Comparison of ENCODE assay signal across 1 cellular context in the genomic region with DNA sequence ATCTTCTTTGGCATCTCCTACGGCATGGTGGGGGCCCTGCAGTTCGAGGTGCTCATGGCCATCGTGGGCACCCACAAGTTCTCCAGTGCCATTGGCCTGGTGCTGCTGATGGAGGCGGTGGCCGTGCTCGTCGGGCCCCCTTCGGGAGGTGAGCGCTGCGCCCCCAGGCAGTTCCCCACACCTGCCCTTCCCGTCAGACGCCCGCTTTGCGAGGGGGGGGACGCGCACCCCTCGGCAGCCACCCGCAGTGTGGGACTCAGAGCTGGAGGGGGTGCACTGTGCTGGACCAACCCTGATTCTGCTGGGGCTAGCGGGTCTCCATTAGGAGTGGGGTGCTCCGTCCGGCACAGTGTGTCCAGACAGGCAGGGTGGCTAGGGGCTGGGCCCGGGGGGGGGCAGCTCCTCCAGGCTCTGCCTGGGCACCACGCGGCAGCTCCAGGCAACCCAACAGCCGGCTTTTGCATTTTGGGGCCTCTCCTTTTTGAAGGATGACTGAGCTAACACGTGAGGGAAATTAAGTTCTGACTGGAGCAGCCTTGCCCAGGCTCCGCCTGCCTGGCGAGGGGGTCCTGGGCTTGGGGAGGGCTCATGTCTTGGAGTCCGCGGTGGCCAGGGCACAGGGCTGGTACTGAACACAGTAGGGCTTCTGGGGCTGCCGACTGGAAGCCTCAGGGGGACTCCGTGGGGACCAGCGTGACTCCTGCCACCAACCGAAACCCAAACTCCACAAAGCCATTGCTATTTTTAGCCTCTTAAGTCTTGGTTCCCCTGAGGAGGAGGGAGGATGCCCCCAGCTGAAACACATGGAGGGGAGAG.
A peak's percentile ranks its signal among the peaks of the same experiment; 100 is the strongest.
TF ChIP-seq lines count a peak whose summit lies in the region.

No MANE protein-coding gene starts in this region.

TF ChIP-seq in HepG2, 621 proteins besides CTCF, POLR2A, EP300 and RAD21 (continued from another document and continues in another):
- TF ChIP-seq ZBTB49 (CRISPR knock-in tag; IDR thresholded peaks at IDR 0.05; ENCODE audit: borderline replicate concordance): no peak
- TF ChIP-seq ZNF614 (CRISPR knock-in tag; IDR thresholded peaks at IDR 0.05; ENCODE audit: borderline replicate concordance): no peak
- no peak for TF ChIP-seq SCMH1 (CRISPR knock-in tag; IDR thresholded peaks at IDR 0.05; ENCODE audit: borderline replicate concordance)
- no peak for TF ChIP-seq ZNF564 (CRISPR knock-in tag; IDR thresholded peaks at IDR 0.05)
- no peak for TF ChIP-seq ISX (CRISPR knock-in tag; conservative IDR thresholded peaks at IDR 0.05)
- no peak for TF ChIP-seq SIN3B (IDR thresholded peaks at IDR 0.05; ENCODE audit: low read length)
- TF ChIP-seq RAD51 (IDR thresholded peaks at IDR 0.05; ENCODE audit: borderline replicate concordance): no peak
- no peak for TF ChIP-seq ETV6 (CRISPR knock-in tag; conservative IDR thresholded peaks at IDR 0.05)
- TF ChIP-seq ARHGAP35 (CRISPR knock-in tag; IDR thresholded peaks at IDR 0.05; ENCODE audit: borderline replicate concordance): no peak
- no peak for TF ChIP-seq KLF9 (CRISPR knock-in tag; IDR thresholded peaks at IDR 0.05; ENCODE audit: low read depth)
- no peak for TF ChIP-seq PAF1 (CRISPR knock-in tag; IDR thresholded peaks at IDR 0.05)
- peak; percentile 18; the same call in 1 of the 2 replicates for TF ChIP-seq POLR2G (IDR thresholded peaks at IDR 0.05; ENCODE audit: low read depth, low read length)
- no peak for TF ChIP-seq ZKSCAN1 (IDR thresholded peaks at IDR 0.05; ENCODE audit: low read length)
- no peak for TF ChIP-seq SKI (IDR thresholded peaks at IDR 0.05; ENCODE audit: partially characterized antibody)
- peak; percentile 95; the same call in 1 of the 2 replicates for TF ChIP-seq ZC3H13 (CRISPR knock-in tag; IDR thresholded peaks at IDR 0.05)
- no peak for TF ChIP-seq DRAP1 (CRISPR knock-in tag; IDR thresholded peaks at IDR 0.05)
- TF ChIP-seq, protein P1, sequence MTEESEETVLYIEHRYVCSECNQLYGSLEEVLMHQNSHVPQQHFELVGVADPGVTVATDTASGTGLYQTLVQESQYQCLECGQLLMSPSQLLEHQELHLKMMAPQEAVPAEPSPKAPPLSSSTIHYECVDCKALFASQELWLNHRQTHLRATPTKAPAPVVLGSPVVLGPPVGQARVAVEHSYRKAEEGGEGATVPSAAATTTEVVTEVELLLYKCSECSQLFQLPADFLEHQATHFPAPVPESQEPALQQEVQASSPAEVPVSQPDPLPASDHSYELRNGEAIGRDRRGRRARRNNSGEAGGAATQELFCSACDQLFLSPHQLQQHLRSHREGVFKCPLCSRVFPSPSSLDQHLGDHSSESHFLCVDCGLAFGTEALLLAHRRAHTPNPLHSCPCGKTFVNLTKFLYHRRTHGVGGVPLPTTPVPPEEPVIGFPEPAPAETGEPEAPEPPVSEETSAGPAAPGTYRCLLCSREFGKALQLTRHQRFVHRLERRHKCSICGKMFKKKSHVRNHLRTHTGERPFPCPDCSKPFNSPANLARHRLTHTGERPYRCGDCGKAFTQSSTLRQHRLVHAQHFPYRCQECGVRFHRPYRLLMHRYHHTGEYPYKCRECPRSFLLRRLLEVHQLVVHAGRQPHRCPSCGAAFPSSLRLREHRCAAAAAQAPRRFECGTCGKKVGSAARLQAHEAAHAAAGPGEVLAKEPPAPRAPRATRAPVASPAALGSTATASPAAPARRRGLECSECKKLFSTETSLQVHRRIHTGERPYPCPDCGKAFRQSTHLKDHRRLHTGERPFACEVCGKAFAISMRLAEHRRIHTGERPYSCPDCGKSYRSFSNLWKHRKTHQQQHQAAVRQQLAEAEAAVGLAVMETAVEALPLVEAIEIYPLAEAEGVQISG (CRISPR knock-in tag; IDR thresholded peaks at IDR 0.05): no peak
- no peak for TF ChIP-seq SNAPC5 (CRISPR knock-in tag; IDR thresholded peaks at IDR 0.05; ENCODE audit: borderline replicate concordance)
- TF ChIP-seq ZNF484 (CRISPR knock-in tag; IDR thresholded peaks at IDR 0.05; ENCODE audit: borderline replicate concordance, low read depth): no peak
- no peak for TF ChIP-seq MTA1 (CRISPR knock-in tag; IDR thresholded peaks at IDR 0.05; ENCODE audit: borderline replicate concordance)
- TF ChIP-seq BRD4 (CRISPR knock-in tag; IDR thresholded peaks at IDR 0.05): no peak
- no peak for TF ChIP-seq SNAPC2 (CRISPR knock-in tag; IDR thresholded peaks at IDR 0.05)
- no peak for TF ChIP-seq ZSCAN29 (CRISPR knock-in tag; conservative IDR thresholded peaks at IDR 0.05)
- no peak for TF ChIP-seq HES4 (CRISPR knock-in tag; IDR thresholded peaks at IDR 0.05; ENCODE audit: borderline replicate concordance)
- TF ChIP-seq ZKSCAN8 (CRISPR knock-in tag; IDR thresholded peaks at IDR 0.05; ENCODE audit: borderline replicate concordance): no peak
- no peak for TF ChIP-seq SMAD1 (CRISPR knock-in tag; IDR thresholded peaks at IDR 0.05; ENCODE audit: borderline replicate concordance, low read depth)
- no peak for TF ChIP-seq ZBTB7A (CRISPR knock-in tag; IDR thresholded peaks at IDR 0.05)
- no peak for TF ChIP-seq ZNF101 (CRISPR knock-in tag; IDR thresholded peaks at IDR 0.05; ENCODE audit: borderline replicate concordance, low read depth)
- TF ChIP-seq KLF16 (CRISPR knock-in tag; IDR thresholded peaks at IDR 0.05): no peak
- no peak for TF ChIP-seq IKZF4 (CRISPR knock-in tag; IDR thresholded peaks at IDR 0.05; ENCODE audit: borderline replicate concordance, low read depth, not compliant biosample characterization)
- TF ChIP-seq TP53 (CRISPR knock-in tag; conservative IDR thresholded peaks at IDR 0.05): no peak
- TF ChIP-seq JARID2 (CRISPR knock-in tag; IDR thresholded peaks at IDR 0.05; ENCODE audit: insufficient replicate concordance): no peak
- peak; percentile 76 for TF ChIP-seq RBM39 (IDR thresholded peaks at IDR 0.05; ENCODE audit: low read depth, low read length, poor library complexity, severe bottlenecking)
- TF ChIP-seq ZNF234 (CRISPR knock-in tag; conservative IDR thresholded peaks at IDR 0.05): no peak
- no peak for TF ChIP-seq ZNF33B (CRISPR knock-in tag; IDR thresholded peaks at IDR 0.05)
- TF ChIP-seq ZMYM4 (CRISPR knock-in tag; IDR thresholded peaks at IDR 0.05): no peak
- TF ChIP-seq NRL (CRISPR knock-in tag; IDR thresholded peaks at IDR 0.05; ENCODE audit: borderline replicate concordance): no peak
- TF ChIP-seq RBM22 (optimal IDR thresholded peaks at IDR 0.05; ENCODE audit: low read length): peak; percentile 44
- no peak for TF ChIP-seq ZNF552 (CRISPR knock-in tag; IDR thresholded peaks at IDR 0.05; ENCODE audit: borderline replicate concordance)
- TF ChIP-seq SAP130 (CRISPR knock-in tag; IDR thresholded peaks at IDR 0.05; ENCODE audit: low read depth): no peak
- no peak for TF ChIP-seq REST (IDR thresholded peaks at IDR 0.05; ENCODE audit: borderline replicate concordance in 1 of 2, low read depth in 1 of 2, low read length in 2 of 2)
- no peak for TF ChIP-seq NBN (conservative IDR thresholded peaks at IDR 0.05)
- no peak for TF ChIP-seq SETDB1 (CRISPR knock-in tag; IDR thresholded peaks at IDR 0.05; ENCODE audit: borderline replicate concordance)
- TF ChIP-seq ZNF891 (CRISPR knock-in tag; IDR thresholded peaks at IDR 0.05): no peak
- TF ChIP-seq GABPA (IDR thresholded peaks at IDR 0.05; ENCODE audit: low read depth, low read length): no peak
- no peak for TF ChIP-seq GABPA (CRISPR knock-in tag; IDR thresholded peaks at IDR 0.05; ENCODE audit: low read depth)
- TF ChIP-seq, protein P2, sequence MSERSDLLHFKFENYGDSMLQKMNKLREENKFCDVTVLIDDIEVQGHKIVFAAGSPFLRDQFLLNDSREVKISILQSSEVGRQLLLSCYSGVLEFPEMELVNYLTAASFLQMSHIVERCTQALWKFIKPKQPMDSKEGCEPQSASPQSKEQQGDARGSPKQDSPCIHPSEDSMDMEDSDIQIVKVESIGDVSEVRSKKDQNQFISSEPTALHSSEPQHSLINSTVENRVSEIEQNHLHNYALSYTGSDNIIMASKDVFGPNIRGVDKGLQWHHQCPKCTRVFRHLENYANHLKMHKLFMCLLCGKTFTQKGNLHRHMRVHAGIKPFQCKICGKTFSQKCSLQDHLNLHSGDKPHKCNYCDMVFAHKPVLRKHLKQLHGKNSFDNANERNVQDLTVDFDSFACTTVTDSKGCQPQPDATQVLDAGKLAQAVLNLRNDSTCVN (CRISPR knock-in tag; IDR thresholded peaks at IDR 0.05; ENCODE audit: borderline replicate concordance): no peak
- no peak for TF ChIP-seq ZNF256 (CRISPR knock-in tag; conservative IDR thresholded peaks at IDR 0.05)
- TF ChIP-seq ESRRA (CRISPR knock-in tag; IDR thresholded peaks at IDR 0.05; ENCODE audit: low read depth): no peak
- no peak for TF ChIP-seq XBP1 (CRISPR knock-in tag; IDR thresholded peaks at IDR 0.05)
- TF ChIP-seq ZNF761 (CRISPR knock-in tag; conservative IDR thresholded peaks at IDR 0.05): no peak
- TF ChIP-seq, protein P3, sequence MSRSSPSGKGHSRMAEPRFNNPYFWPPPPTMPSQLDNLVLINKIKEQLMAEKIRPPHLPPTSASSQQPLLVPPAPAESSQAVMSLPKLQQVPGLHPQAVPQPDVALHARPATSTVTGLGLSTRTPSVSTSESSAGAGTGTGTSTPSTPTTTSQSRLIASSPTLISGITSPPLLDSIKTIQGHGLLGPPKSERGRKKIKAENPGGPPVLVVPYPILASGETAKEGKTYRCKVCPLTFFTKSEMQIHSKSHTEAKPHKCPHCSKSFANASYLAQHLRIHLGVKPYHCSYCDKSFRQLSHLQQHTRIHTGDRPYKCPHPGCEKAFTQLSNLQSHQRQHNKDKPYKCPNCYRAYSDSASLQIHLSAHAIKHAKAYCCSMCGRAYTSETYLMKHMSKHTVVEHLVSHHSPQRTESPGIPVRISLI (CRISPR knock-in tag; IDR thresholded peaks at IDR 0.05; ENCODE audit: borderline replicate concordance): no peak
- TF ChIP-seq BRCA1 (CRISPR knock-in tag; IDR thresholded peaks at IDR 0.05): no peak
- no peak for TF ChIP-seq SMYD3 (CRISPR knock-in tag; IDR thresholded peaks at IDR 0.05)
- no peak for TF ChIP-seq SIN3A (IDR thresholded peaks at IDR 0.05; ENCODE audit: borderline replicate concordance, low read depth, low read length)
- no peak for TF ChIP-seq ZNF225 (CRISPR knock-in tag; IDR thresholded peaks at IDR 0.05)
- TF ChIP-seq KLF13 (CRISPR knock-in tag; IDR thresholded peaks at IDR 0.05): no peak
- 0 out of 2 replicates have a peak, but pooled peaks have one; percentile 30 for TF ChIP-seq WIZ (CRISPR knock-in tag; IDR thresholded peaks at IDR 0.05)
- TF ChIP-seq ZNF513 (CRISPR knock-in tag; conservative IDR thresholded peaks at IDR 0.05): no peak
- no peak for TF ChIP-seq TAF1 (CRISPR knock-in tag; IDR thresholded peaks at IDR 0.05)
- TF ChIP-seq HNRNPK (IDR thresholded peaks at IDR 0.05; ENCODE audit: low read depth, low read length, poor library complexity, severe bottlenecking): no peak
- TF ChIP-seq ATF7 (IDR thresholded peaks at IDR 0.05): no peak
- TF ChIP-seq ATF7 (CRISPR knock-in tag; IDR thresholded peaks at IDR 0.05): 0 out of 2 replicates have a peak, but pooled peaks have one; percentile 43
